Comparison of ENCODE assay signal across 8 cellular contexts in the genomic region with DNA sequence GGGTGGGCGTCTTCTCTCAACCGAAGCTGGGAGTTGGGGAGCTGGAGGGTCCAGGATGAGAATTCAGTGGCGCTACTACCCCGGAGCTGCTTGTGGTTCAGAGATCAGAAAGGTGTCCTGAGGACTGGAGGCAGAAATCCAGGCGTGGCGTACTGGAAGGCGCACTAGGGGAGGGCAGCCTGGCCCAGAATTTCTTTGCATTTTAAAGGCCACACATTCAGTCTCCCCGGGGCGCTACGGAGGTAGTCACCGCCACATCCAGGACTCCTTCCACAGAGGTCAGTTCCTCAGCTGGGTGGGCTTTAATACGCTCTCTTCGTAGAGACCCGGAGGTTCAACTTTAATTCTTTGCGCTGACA. TPM values are rescaled to one million over a fixed set of nuclear protein-coding genes. Genes with fewer than 3 reads are reported as not detected.
DNase-seq lines count a peak whose midpoint lies in the region; ATAC-seq and TF ChIP-seq lines count a peak whose summit lies in the region.

No MANE protein-coding gene starts in this region.

- peak; percentile 2 for ATAC-seq in GM18508 (IDR thresholded peaks at IDR 0.05; ENCODE audit: insufficient read depth, unreplicated experiment)
- peak; percentile 10 for ATAC-seq in HG02571 (IDR thresholded peaks at IDR 0.05; ENCODE audit: unreplicated experiment)

- TF ChIP-seq CTCF in colonic mucosa (IDR thresholded peaks at IDR 0.05): no peak

- intact Hi-C loops in colonic mucosa (cut with DNase I): no loop called here

- H3K4me3 ChIP-seq in colonic mucosa (peak overlapping the region; percentile 67), mesendoderm (ENCODE audit: low read length) (peak overlapping the region; percentile 33)

- H3K4ac ChIP-seq in mesendoderm (ENCODE audit: low read depth, low read length): no peak overlapping the region

- H2BK15ac ChIP-seq in mesendoderm (replicated peaks; ENCODE audit: low read depth): no peak overlapping the region

- no peak overlapping the region for H2BK120ac ChIP-seq in mesendoderm (ENCODE audit: low read depth, low read length)

- no peaks in the 10 kb centered on the region for H3K79me1 ChIP-seq in mesendoderm (ENCODE audit: low read length)

- H2BK5ac ChIP-seq in mesendoderm (ENCODE audit: low read length): no peak overlapping the region

- peak overlapping the region; percentile 77 for H3K56ac ChIP-seq in mesendoderm (ENCODE audit: low read length)

- H3K23ac ChIP-seq in mesendoderm (ENCODE audit: low read length): no peak overlapping the region

- H3K9ac ChIP-seq in colonic mucosa (ENCODE audit: low read depth in 2 of 2, low read length in 2 of 2) (peak overlapping the region; percentile 85 to 93), mesendoderm (ENCODE audit: low read length) (peak overlapping the region; percentile 14)

- no CpG with 5 or more reads among the region's 15 CpGs for WGBS in mesendoderm (ENCODE audit: extremely low coverage, insufficient coverage, low lambda C conversion rate)

- H3K27ac ChIP-seq in colonic mucosa: peak overlapping the region; percentile 93
- no peak overlapping the region for H3K27ac ChIP-seq in mesendoderm (ENCODE audit: low read depth, low read length)

- H3K4me1 ChIP-seq in colonic mucosa (no peaks in the 10 kb centered on the region), mesendoderm (ENCODE audit: control insufficient read depth, low read depth, low read length) (no peaks in the 10 kb centered on the region)

- no peaks in the 10 kb centered on the region for H3K79me2 ChIP-seq in mesendoderm (ENCODE audit: control insufficient read depth, insufficient read depth, low read length)

- no peak overlapping the region for H4K8ac ChIP-seq in mesendoderm (ENCODE audit: low read depth, low read length)

- H3K27me3 ChIP-seq in colonic mucosa (no peaks in the 10 kb centered on the region), mesendoderm (ENCODE audit: insufficient read depth, low read length, poor library complexity) (peaks cover 2% of the 10 kb centered on the region)

- peak overlapping the region; percentile 54 for H3K4me2 ChIP-seq in mesendoderm (ENCODE audit: low read length)

- DNase-seq in NCI-H748 treated with DMSO at 0.1 percent for 48 hours (lab: John Stamatoyannopoulos, UW) (peak; percentile 2), colonic mucosa (peak; percentile 55), mesendoderm (peak; percentile 62), NCI-H1417 treated with DMSO at 0.1 percent for 48 hours (lab: John Stamatoyannopoulos, UW) (no peak), D341Med (ENCODE audit: low spot score) (no peak)
- no peak for DNase-seq in central memory CD4-positive, alpha-beta T cell

- H3K36me3 ChIP-seq in colonic mucosa (no peaks in the 10 kb centered on the region), mesendoderm (ENCODE audit: control insufficient read depth, insufficient read depth, low read length) (no peaks in the 10 kb centered on the region)

- no peaks in the 10 kb centered on the region for H3K9me3 ChIP-seq in colonic mucosa

- peak overlapping the region; percentile 8 for H3K18ac ChIP-seq in mesendoderm (ENCODE audit: low read length)

- no peak overlapping the region for H4K5ac ChIP-seq in mesendoderm (ENCODE audit: low read length)

- no peak overlapping the region for H2AK5ac ChIP-seq in mesendoderm (ENCODE audit: low read length)

RNA-seq across cellular contexts. Expression of a gene that starts 0.3 kb away (rescaled TPM):
- total RNA-seq in colonic mucosa: 10 to 100 TPM; 56.4 to 88.3 TPM
- 1.4 TPM for polyA plus RNA-seq in mesendoderm (2013, experiment 1 of 2)
- 1.5 TPM for polyA plus RNA-seq in mesendoderm (2013, experiment 2 of 2)

Comparison
In these comparisons a context has a peak if more than half of its experiments do, and no peak if none do; other contexts are left out.
1. DNase-seq: peak in NCI-H748 treated with DMSO at 0.1 percent for 48 hours (single experiment), colonic mucosa (single experiment) and mesendoderm (single experiment); none in central memory CD4-positive, alpha-beta T cell (single experiment), NCI-H1417 treated with DMSO at 0.1 percent for 48 hours (single experiment) and D341Med (single experiment).